Comparison of ENCODE assay signal across 17 cellular contexts in the genomic region with DNA sequence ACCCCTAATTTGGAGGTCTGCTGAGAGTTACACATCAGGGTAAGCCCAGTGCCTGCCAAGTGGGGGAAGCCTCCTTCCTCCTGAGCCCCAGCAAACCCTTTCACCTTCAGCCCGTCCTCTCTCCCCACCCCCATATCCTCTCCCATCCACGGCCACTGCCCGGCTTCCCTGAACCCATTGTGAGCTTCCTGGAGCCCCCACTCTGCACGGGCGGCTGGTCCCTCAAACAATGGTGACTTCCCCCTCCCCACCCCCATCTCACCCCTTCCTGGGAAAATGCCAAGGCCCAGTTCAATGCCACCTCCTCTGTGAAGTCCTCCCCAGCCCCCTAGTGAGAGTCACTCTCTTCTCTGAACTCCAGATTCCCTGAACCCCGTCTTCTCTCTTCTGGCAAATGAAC. TPM values are rescaled to one million over a fixed set of nuclear protein-coding genes. Genes with fewer than 3 reads are reported as not detected.
DNase-seq lines count a peak whose midpoint lies in the region; ATAC-seq and TF ChIP-seq lines count a peak whose summit lies in the region.
"Had no signal": no experiment of that assay in that cellular context is flagged by ENCODE, and none has a peak within 500 bp of the region (broad histone marks: within the 10 kb centered on the region; RNA-seq: fewer than 3 reads in every experiment).

No MANE protein-coding gene starts in this region.

- 81% methylated on average over 6 of the region's 6 CpGs for WGBS in mesenchymal stem cell

- no peak overlapping the region for H4K91ac ChIP-seq in mesenchymal stem cell (ENCODE audit: low read length)

- H3K27ac ChIP-seq in A673 (ENCODE audit: low read depth, low read length, poor library complexity, severe bottlenecking): peak overlapping the region; percentile 61
- no peak overlapping the region for H3K27ac ChIP-seq in mesenchymal stem cell (ENCODE audit: low read length, poor library complexity, severe bottlenecking)
- H3K27ac ChIP-seq: C4-2B had no signal

- peak overlapping the region; percentile 17 for H2BK15ac ChIP-seq in mesenchymal stem cell (ENCODE audit: low read depth, poor library complexity, severe bottlenecking)

- H2BK12ac ChIP-seq in mesenchymal stem cell (ENCODE audit: low read length in 2 of 2): no peak overlapping the region

- DNase-seq in A673 (ENCODE audit: low spot score) (no peak), H7 (peak; percentile 50), dermis blood vessel endothelial cell (peak; percentile 23), mesenchymal stem cell (no peak), DMS114 treated with DMSO at 0.1 percent for 48 hours (lab: John Stamatoyannopoulos, UW; ENCODE audit: unreplicated experiment) (no peak), HCEC 1CT (no peak)
- no peak for DNase-seq in activated CD8-positive, alpha-beta memory T cell treated with anti-CD3 and anti-CD28 coated beads for 24 hours
- DNase-seq: 8988T; ACHN; CD4-positive, alpha-beta memory T cell; DND-41; GDM1; GOT3 had no signal

- H3K4ac ChIP-seq in mesenchymal stem cell (ENCODE audit: low read depth in 1 of 2, low read length in 2 of 2): no peak overlapping the region

- BruUV-seq in A673 (replicated peaks; lab: Mats Ljungman, UMichigan): no TSS peak

- intact Hi-C loops in A673 (cut with micrococcal nuclease; ENCODE audit: unreplicated experiment): no loop called here

- H3K4me2 ChIP-seq in mesenchymal stem cell (ENCODE audit: low read length, poor library complexity, severe bottlenecking): no peak overlapping the region

- no peaks in the 10 kb centered on the region for H3K9me3 ChIP-seq in A673 (ENCODE audit: low read depth, low read length, poor library complexity, severe bottlenecking)
- no peaks in the 10 kb centered on the region for H3K9me3 ChIP-seq in mesenchymal stem cell (ENCODE audit: control insufficient read depth, low read length)

- no peak for TF ChIP-seq CTCF in A673 (conservative IDR thresholded peaks at IDR 0.05; ENCODE audit: low read depth, low read length)

- H4K8ac ChIP-seq in mesenchymal stem cell (ENCODE audit: low read length): no peak overlapping the region

- H2AK5ac ChIP-seq in mesenchymal stem cell (ENCODE audit: low read length, severe bottlenecking): no peak overlapping the region

- H3K14ac ChIP-seq in mesenchymal stem cell (ENCODE audit: low read length in 2 of 2): no peak overlapping the region

- no peak overlapping the region for H3K23ac ChIP-seq in mesenchymal stem cell (ENCODE audit: low read length in 2 of 2)

- no peak overlapping the region for H3K4me3 ChIP-seq in A673 (ENCODE audit: low read depth, low read length, poor library complexity, severe bottlenecking)
- no peak overlapping the region for H3K4me3 ChIP-seq in H7 (ENCODE audit: insufficient read depth, low read depth, low read length)
- H3K4me3 ChIP-seq in mesenchymal stem cell (ENCODE audit: insufficient read depth in 1 of 2, low read depth in 1 of 2, low read length in 2 of 2): no peak overlapping the region

- POLR2A ChIA-PET in A673 (lab: Charles Lee; ENCODE audit: low non-redundant PET): no interaction called here

- no peaks in the 10 kb centered on the region for H3K27me3 ChIP-seq in A673 (replicated peaks; ENCODE audit: insufficient read depth, low read depth, low read length, poor library complexity)
- H3K27me3 ChIP-seq in H7 (ENCODE audit: control insufficient read depth, insufficient read depth, low read length): no peaks in the 10 kb centered on the region
- no peaks in the 10 kb centered on the region for H3K27me3 ChIP-seq in mesenchymal stem cell (ENCODE audit: control insufficient read depth in 1 of 2, insufficient read depth in 1 of 2, low read length in 2 of 2)

- H3K36me3 ChIP-seq in A673 (ENCODE audit: insufficient read depth, low read length, poor library complexity, severe bottlenecking) (peaks cover 31% of the 10 kb centered on the region), H7 (replicated peaks; ENCODE audit: control insufficient read depth, insufficient read depth, low read length) (no peaks in the 10 kb centered on the region), mesenchymal stem cell (ENCODE audit: control insufficient read depth in 1 of 2, insufficient read depth in 2 of 2, low read depth in 1 of 2, low read length in 2 of 2) (peaks cover 23 to 26% of the 10 kb centered on the region in 2 experiments)

- ATAC-seq in HG02588 (IDR thresholded peaks at IDR 0.05; ENCODE audit: unreplicated experiment): no peak
- ATAC-seq: HCT116, HepG2 had no signal

- H2AFZ ChIP-seq in mesenchymal stem cell (ENCODE audit: low read depth, low read length): no peak overlapping the region

- H3K79me1 ChIP-seq in mesenchymal stem cell (replicated peaks; ENCODE audit: low read length, poor library complexity, severe bottlenecking): no peaks in the 10 kb centered on the region

- no peak overlapping the region for H2BK5ac ChIP-seq in mesenchymal stem cell (ENCODE audit: low read depth, low read length, poor library complexity, severe bottlenecking)

- H3K9ac ChIP-seq in mesenchymal stem cell (ENCODE audit: low read length): no peak overlapping the region

- no peak overlapping the region for H2BK120ac ChIP-seq in mesenchymal stem cell (ENCODE audit: low read depth, low read length)

- H3K18ac ChIP-seq in mesenchymal stem cell (ENCODE audit: low read depth in 1 of 2, low read length in 2 of 2): no peak overlapping the region

- CTCF ChIA-PET in A673 (lab: Charles Lee): no interaction called here

- H3K4me1 ChIP-seq in A673 (ENCODE audit: insufficient read depth, low read length, poor library complexity, severe bottlenecking): peaks cover 11% of the 10 kb centered on the region
- peaks cover 5% of the 10 kb centered on the region for H3K4me1 ChIP-seq in mesenchymal stem cell (ENCODE audit: control insufficient read depth, insufficient read depth, low read depth, low read length)

RNA-seq across cellular contexts. Expression of gene DNAL4, which starts 17.9 kb away (rescaled TPM):
- total RNA-seq in A673 (2021): 51.7 and 59.1 TPM in 2 replicates
- total RNA-seq in H7 (2014; rRNA removed; shearing (Covaris generic)): 19.0 and 26.8 TPM in 2 replicates
- 15.3 and 16.3 TPM in 2 replicates for total RNA-seq in dermis blood vessel endothelial cell
- 11.2 TPM for polyA plus RNA-seq in mesenchymal stem cell (2013, experiment 1 of 2)
- 11.2 TPM for polyA plus RNA-seq in mesenchymal stem cell (2013, experiment 2 of 2)

RNA-seq across cellular contexts. Expression of gene SUN2, which starts 20.3 kb away (rescaled TPM):
- total RNA-seq in A673 (2021) (104 and 110 TPM in 2 replicates), dermis blood vessel endothelial cell (186 and 260 TPM in 2 replicates)
- 31.8 and 33.4 TPM in 2 replicates for total RNA-seq in H7 (2014; rRNA removed; shearing (Covaris generic))
- 22.3 TPM for polyA plus RNA-seq in mesenchymal stem cell (2013, experiment 1 of 2)
- 21.7 TPM for polyA plus RNA-seq in mesenchymal stem cell (2013, experiment 2 of 2)

Comparison
In these comparisons a context has a peak if more than half of its experiments do, and no peak if none do; other contexts are left out.
1. DNase-seq: peak in H7 (single experiment) and dermis blood vessel endothelial cell (single experiment); none in A673 (single experiment), mesenchymal stem cell (single experiment), activated CD8-positive, alpha-beta memory T cell treated with anti-CD3 and anti-CD28 coated beads for 24 hours (single experiment), DMS114 treated with DMSO at 0.1 percent for 48 hours (single experiment) and HCEC 1CT (single experiment).